ENCODE assay signal across 18 cellular contexts in genomic region chr6:168326294-168327261, GRCh38. TPM values are rescaled to one million over a fixed set of nuclear protein-coding genes. Genes with fewer than 3 reads are reported as not detected.
DNase-seq lines count a peak whose midpoint lies in the region; ATAC-seq and TF ChIP-seq lines count a peak whose summit lies in the region.
"Had no signal": no experiment of that assay in that cellular context is flagged by ENCODE, and none has a peak within 500 bp of the region (broad histone marks: within the 10 kb centered on the region; RNA-seq: fewer than 3 reads in every experiment).

No MANE protein-coding gene starts in this region.

- in situ Hi-C loops in astrocyte of the spinal cord (cut with HindIII; ENCODE audit: low sequenced_read_pairs): no loop called here

- H3K4me3 ChIP-seq in astrocyte of the spinal cord (ENCODE audit: low read depth, low read length) (no peak overlapping the region), iPS-18a (ENCODE audit: low read length) (no peak overlapping the region)
- H3K4me3 ChIP-seq: dorsolateral prefrontal cortex, gastrocnemius medialis, lower lobe of right lung had no signal

- H3K27ac ChIP-seq in iPS-18a (ENCODE audit: low read length): peak overlapping the region; percentile 0
- H3K27ac ChIP-seq: gastrocnemius medialis, lower lobe of right lung had no signal

- no peaks in the 10 kb centered on the region for H3K9me3 ChIP-seq in iPS-18a (ENCODE audit: control insufficient read depth, low read depth, low read length)
- H3K9me3 ChIP-seq: gastrocnemius medialis, lower lobe of right lung had no signal

- DNase-seq in HT1080 (ENCODE audit: low read depth): peak; percentile 40
- peak; percentile 1 for DNase-seq in astrocyte of the spinal cord (ENCODE audit: low read depth, low spot score)
- peak; percentile 45 for DNase-seq in pulmonary artery endothelial cell (ENCODE audit: low read depth, low spot score)
- no peak for DNase-seq in activated gamma-delta T cell treated with Interleukin-2 at 50 U/mL for 16 hours
- DNase-seq in NAMALWA (ENCODE audit: low spot score): no peak
- no peak for DNase-seq in activated effector memory CD4-positive, alpha-beta T cell treated with Interleukin-2 at 50 U/mL for 16 hours
- DNase-seq: dorsolateral prefrontal cortex; gastrocnemius medialis; lower lobe of right lung; NCI-H146; NCI-H526; posterior cingulate gyrus; SIG-M5; stimulated activated CD4-positive, alpha-beta T cell treated with anti-CD3 and anti-CD28 coated beads, Interleukin-4, amount 100 ng/mL, for 24 hours; stimulated activated naive CD4-positive, alpha-beta T cell treated with Interleukin-2 at 50 U/mL for 16 hours had no signal

- no peak for TF ChIP-seq CTCF in astrocyte of the spinal cord (IDR thresholded peaks at IDR 0.05; ENCODE audit: low read depth, low read length)

- no peaks in the 10 kb centered on the region for H3K36me3 ChIP-seq in iPS-18a (ENCODE audit: control insufficient read depth, low read depth, low read length)
- H3K36me3 ChIP-seq: gastrocnemius medialis, lower lobe of right lung had no signal

- peaks cover 13% of the 10 kb centered on the region for H3K27me3 ChIP-seq in iPS-18a (ENCODE audit: control insufficient read depth, insufficient read depth, low read length)

- H3K9ac ChIP-seq in iPS-18a (ENCODE audit: low read length): peak overlapping the region; percentile 41

- peaks cover 19% of the 10 kb centered on the region for H3K4me1 ChIP-seq in iPS-18a (ENCODE audit: control insufficient read depth, low read depth, low read length)
- H3K4me1 ChIP-seq: gastrocnemius medialis, lower lobe of right lung had no signal

- ATAC-seq in GM18907 (IDR thresholded peaks at IDR 0.05; ENCODE audit: unreplicated experiment): no peak
- ATAC-seq: activated naive CD4-positive, alpha-beta T cell treated with anti-CD3 and anti-CD28 coated beads, Interleukin-2, amount 50 U/mL, for 72 hours; gastrocnemius medialis; lower lobe of right lung had no signal

RNA-seq across cellular contexts. Expression of gene DACT2, which starts 7.0 kb away (rescaled TPM):
- total RNA-seq in HT1080 (2014; rRNA removed; shearing (Covaris generic)): not detected in 2 replicates
- not detected in 2 replicates for polyA plus RNA-seq in HT1080 (2015; cell fraction: cytosol; rRNA removed)
- not detected in 2 replicates for polyA plus RNA-seq in HT1080 (2015; cell fraction: nucleus; rRNA removed)
- not detected in 2 replicates for total RNA-seq in pulmonary artery endothelial cell
- total RNA-seq: activated naive CD4-positive, alpha-beta T cell treated with anti-CD3 and anti-CD28 coated beads, Interleukin-2, amount 50 U/mL, for 72 hours had no signal

Comparison
In these comparisons a context has a peak if more than half of its experiments do, and no peak if none do; other contexts are left out.
1. DNase-seq: peak in HT1080 (single experiment), astrocyte of the spinal cord (single experiment) and pulmonary artery endothelial cell (single experiment); none in activated gamma-delta T cell treated with Interleukin-2 at 50 U/mL for 16 hours (single experiment), NAMALWA (single experiment) and activated effector memory CD4-positive, alpha-beta T cell treated with Interleukin-2 at 50 U/mL for 16 hours (single experiment).